24 cellular contexts compared by ENCODE assay signal in the genomic region with DNA sequence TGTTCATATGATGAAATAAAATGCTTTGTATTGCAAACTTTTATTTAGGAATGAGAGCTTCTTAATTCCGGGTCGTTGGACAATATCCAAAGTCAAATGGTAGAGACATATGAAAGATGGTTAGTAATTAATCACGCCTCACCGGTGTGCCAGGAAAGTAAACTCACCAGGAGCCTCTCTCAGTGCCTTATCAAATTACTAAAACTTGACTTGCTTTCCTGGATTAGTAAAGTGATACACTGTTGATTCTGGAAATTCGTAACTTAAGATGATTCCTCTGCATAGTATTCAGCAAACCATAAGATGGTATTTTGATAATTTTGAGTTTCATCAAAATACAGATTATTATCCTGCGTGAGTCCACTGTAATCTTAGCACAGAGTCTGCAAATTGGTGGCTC.
"Had no signal": no experiment of that assay in that cellular context is flagged by ENCODE, and none has a peak within 500 bp of the region (broad histone marks: within the 10 kb centered on the region; RNA-seq: fewer than 3 reads in every experiment).

No MANE protein-coding gene starts in this region.

- H3K27me3 ChIP-seq: body of pancreas, esophagus squamous epithelium, right atrium auricular region, stomach, suprapubic skin, tibial artery had no signal

- DNase-seq: activated CD4-positive, alpha-beta T cell treated with anti-CD3 and anti-CD28 coated beads for 48 hours; activated CD4-positive, alpha-beta T cell treated with anti-CD3 and anti-CD28 coated beads, Interleukin-2, amount 50 U/mL, for 48 hours; activated CD8-positive, alpha-beta memory T cell treated with anti-CD3 and anti-CD28 coated beads for 24 hours; activated effector memory CD4-positive, alpha-beta T cell treated with Interleukin-2 at 50 U/mL for 16 hours; activated naive CD4-positive, alpha-beta T cell treated with Interleukin-2 at 50 U/mL for 16 hours; aorta; body of pancreas; effector CD8-positive, alpha-beta T cell; esophagus squamous epithelium; foreskin melanocyte; left ventricle myocardium inferior; mucosa of descending colon; stimulated activated CD4-positive, alpha-beta T cell treated with anti-CD3 and anti-CD28 coated beads, Interleukin-1b, Interleukin-23, amount 100 ng/mL, for 48 hours; stimulated activated CD4-positive, alpha-beta T cell treated with anti-CD3 and anti-CD28 coated beads, Interleukin-4, amount 100 ng/mL, for 4 hours; stimulated activated CD8-positive, alpha-beta memory T cell treated with anti-CD3 and anti-CD28 coated beads, Interleukin-4, amount 100 ng/mL, for 48 hours; stomach; tibial artery had no signal

- H3K4me1 ChIP-seq: body of pancreas, esophagus squamous epithelium, left ventricle myocardium inferior, right atrium auricular region, stomach, suprapubic skin, tibial artery had no signal

- H3K4me3 ChIP-seq: body of pancreas, esophagus squamous epithelium, left ventricle myocardium inferior, lung, mucosa of descending colon, right atrium auricular region, smooth muscle cell, stomach, suprapubic skin, tibial artery had no signal

- ATAC-seq: body of pancreas; mucosa of descending colon; natural killer cell treated with Interleukin-12 subunit alpha and Interleukin-12 subunit beta and Interleukin-15 and Interleukin-18, amount 100 ng/mL, for 72 hours; stimulated activated memory B cell treated with anti-CD40 and anti-IgM and Interleukin-4, amounts not matched to agents 10 μg/mL and 1 μg/mL and 100 μg/mL, for 72 hours had no signal

- H3K4me2 ChIP-seq: smooth muscle cell had no signal

- H3K36me3 ChIP-seq: esophagus squamous epithelium, left ventricle myocardium inferior, right atrium auricular region, stomach, suprapubic skin, tibial artery had no signal

- H3K27ac ChIP-seq: body of pancreas, epithelial cell of prostate, esophagus squamous epithelium, left ventricle myocardium inferior, right atrium auricular region, stomach, suprapubic skin, tibial artery had no signal
